Comparison of ENCODE assay signal across 8 cellular contexts in genomic region chr5:101515721-101516120, GRCh38.
"Had no signal": no experiment of that assay in that cellular context is flagged by ENCODE, and none has a peak within 500 bp of the region (broad histone marks: within the 10 kb centered on the region; RNA-seq: fewer than 3 reads in every experiment).

No MANE protein-coding gene starts in this region.

- H3K4me3 ChIP-seq: GM23248, GM23338, HAP-1 had no signal

- H3K4me1 ChIP-seq: HAP-1 had no signal

- H3K9me3 ChIP-seq: HAP-1 had no signal

- DNase-seq: GM23248, GOT3, H7, H9, HCEC 1CT, HFFc6 had no signal

- H3K27ac ChIP-seq: GM23248 had no signal

- H3K36me3 ChIP-seq: HAP-1 had no signal
